In the genomic region with DNA sequence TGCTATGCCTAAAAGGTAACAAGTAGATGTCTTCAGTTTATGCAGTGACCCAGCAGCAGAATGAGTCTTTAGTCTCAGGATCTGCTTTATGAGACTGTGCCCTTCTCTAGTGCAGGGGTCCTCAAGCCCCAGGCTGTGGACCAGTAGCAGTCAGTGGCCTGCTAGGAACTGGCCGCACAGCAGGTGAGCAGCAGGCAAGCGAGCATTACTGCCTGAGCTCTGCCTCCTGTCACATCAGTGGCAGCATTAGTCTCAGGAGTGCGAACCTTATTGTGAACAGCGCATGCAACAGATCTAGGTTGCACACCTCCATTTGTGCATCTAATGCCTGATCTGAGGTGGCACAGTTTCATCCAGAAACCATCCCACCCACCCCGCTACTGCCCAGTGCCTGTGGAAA, we compare ENCODE assay signal across 30 cellular contexts.
"Had no signal": no experiment of that assay in that cellular context is flagged by ENCODE, and none has a peak within 500 bp of the region (broad histone marks: within the 10 kb centered on the region; RNA-seq: fewer than 3 reads in every experiment).

No MANE protein-coding gene starts in this region.

- H3K27me3 ChIP-seq: brain microvascular endothelial cell, dorsolateral prefrontal cortex, gastroesophageal sphincter, left lung, uterus had no signal

- H3K4me3 ChIP-seq: coronary artery, dorsolateral prefrontal cortex, gastroesophageal sphincter, left lung, lower lobe of right lung, skin epidermis, thoracic aorta, uterus had no signal

- DNase-seq: activated CD4-positive, alpha-beta memory T cell treated with anti-CD3 and anti-CD28 coated beads for 36 hours; activated CD4-positive, alpha-beta T cell treated with anti-CD3 and anti-CD28 coated beads for 48 hours; activated gamma-delta T cell treated with Interleukin-2 at 50 U/mL for 16 hours; activated naive CD4-positive, alpha-beta T cell treated with anti-CD3 and anti-CD28 coated beads, Interleukin-2, amount 50 U/mL, for 16 hours; activated T-cell treated with anti-CD3 and anti-CD28 coated beads, Interleukin-2, amount 50 U/mL, for 4 hours; amniotic stem cell; brain microvascular endothelial cell; dorsolateral prefrontal cortex; effector memory CD8-positive, alpha-beta T cell; head of caudate nucleus; hippocampal formation; left lung; lower lobe of right lung; mesenchymal stem cell; natural killer cell; posterior cingulate gyrus; stimulated activated CD4-positive, alpha-beta T cell treated with anti-CD3 and anti-CD28 coated beads, Interleukin-4, amount 100 ng/mL, for 24 hours; uterus had no signal

- H3K36me3 Mint-ChIP-seq: natural killer cell; stimulated activated effector memory CD8-positive, alpha-beta T cell treated with anti-CD3 and anti-CD28 coated beads, Interleukin-12 subunit alpha, Interleukin-12 subunit beta, amount 100 ng/mL, for 72 hours had no signal

- ATAC-seq: activated CD4-positive, CD25-positive, alpha-beta regulatory T cell treated with anti-CD3 and anti-CD28 coated beads, Interleukin-2, amount 50 U/mL, for 24 hours; activated T-cell treated with anti-CD3 and anti-CD28 coated beads, Interleukin-2, amount 50 U/mL, for 4 hours; activated T-helper 17 cell treated with anti-CD3 and anti-CD28 coated beads, Interleukin-2, amount 50 U/mL, for 72 hours; effector memory CD8-positive, alpha-beta T cell; gastroesophageal sphincter; natural killer cell; sciatic nerve; stimulated activated effector memory CD8-positive, alpha-beta T cell treated with anti-CD3 and anti-CD28 coated beads, Interleukin-12 subunit alpha, Interleukin-12 subunit beta, amount 100 ng/mL, for 72 hours had no signal

- FAIRE-seq: astrocyte, endothelial cell of umbilical vein had no signal

- H3K4me1 Mint-ChIP-seq: natural killer cell; stimulated activated effector memory CD8-positive, alpha-beta T cell treated with anti-CD3 and anti-CD28 coated beads, Interleukin-12 subunit alpha, Interleukin-12 subunit beta, amount 100 ng/mL, for 72 hours had no signal

- H3K27ac ChIP-seq: brain microvascular endothelial cell, coronary artery, dorsolateral prefrontal cortex, gastroesophageal sphincter, left lung, lower lobe of right lung, skin epidermis, thoracic aorta, uterus, VCaP had no signal

- H3K27ac Mint-ChIP-seq: activated CD4-positive, alpha-beta memory T cell treated with anti-CD3 and anti-CD28 coated beads for 36 hours; activated T-helper 17 cell treated with anti-CD3 and anti-CD28 coated beads, Interleukin-2, amount 50 U/mL, for 72 hours; effector memory CD8-positive, alpha-beta T cell; natural killer cell; stimulated activated effector memory CD8-positive, alpha-beta T cell treated with anti-CD3 and anti-CD28 coated beads, Interleukin-12 subunit alpha, Interleukin-12 subunit beta, amount 100 ng/mL, for 72 hours; stimulated activated naive CD8-positive, alpha-beta T cell treated with anti-CD3 and anti-CD28 coated beads, Interleukin-15, Interleukin-2, amounts not matched to agents 100 ng/mL and 50 ng/mL, for 24 hours had no signal

- H3K4me3 Mint-ChIP-seq: activated CD4-positive, alpha-beta memory T cell treated with anti-CD3 and anti-CD28 coated beads for 36 hours; activated T-cell treated with anti-CD3 and anti-CD28 coated beads, Interleukin-2, amount 50 U/mL, for 4 hours; activated T-helper 17 cell treated with anti-CD3 and anti-CD28 coated beads, Interleukin-2, amount 50 U/mL, for 72 hours; effector memory CD8-positive, alpha-beta T cell; natural killer cell; stimulated activated effector memory CD8-positive, alpha-beta T cell treated with anti-CD3 and anti-CD28 coated beads, Interleukin-12 subunit alpha, Interleukin-12 subunit beta, amount 100 ng/mL, for 72 hours; stimulated activated naive CD8-positive, alpha-beta T cell treated with anti-CD3 and anti-CD28 coated beads, Interleukin-15, Interleukin-2, amounts not matched to agents 100 ng/mL and 50 ng/mL, for 24 hours had no signal

- H3K36me3 ChIP-seq: brain microvascular endothelial cell, gastroesophageal sphincter, left lung, lower lobe of right lung, thoracic aorta, uterus had no signal

- H3K9me3 Mint-ChIP-seq: activated T-helper 17 cell treated with anti-CD3 and anti-CD28 coated beads, Interleukin-2, amount 50 U/mL, for 72 hours; stimulated activated effector memory CD8-positive, alpha-beta T cell treated with anti-CD3 and anti-CD28 coated beads, Interleukin-12 subunit alpha, Interleukin-12 subunit beta, amount 100 ng/mL, for 72 hours had no signal
